Comparison of ENCODE assay signal across 9 cellular contexts in the genomic region with DNA sequence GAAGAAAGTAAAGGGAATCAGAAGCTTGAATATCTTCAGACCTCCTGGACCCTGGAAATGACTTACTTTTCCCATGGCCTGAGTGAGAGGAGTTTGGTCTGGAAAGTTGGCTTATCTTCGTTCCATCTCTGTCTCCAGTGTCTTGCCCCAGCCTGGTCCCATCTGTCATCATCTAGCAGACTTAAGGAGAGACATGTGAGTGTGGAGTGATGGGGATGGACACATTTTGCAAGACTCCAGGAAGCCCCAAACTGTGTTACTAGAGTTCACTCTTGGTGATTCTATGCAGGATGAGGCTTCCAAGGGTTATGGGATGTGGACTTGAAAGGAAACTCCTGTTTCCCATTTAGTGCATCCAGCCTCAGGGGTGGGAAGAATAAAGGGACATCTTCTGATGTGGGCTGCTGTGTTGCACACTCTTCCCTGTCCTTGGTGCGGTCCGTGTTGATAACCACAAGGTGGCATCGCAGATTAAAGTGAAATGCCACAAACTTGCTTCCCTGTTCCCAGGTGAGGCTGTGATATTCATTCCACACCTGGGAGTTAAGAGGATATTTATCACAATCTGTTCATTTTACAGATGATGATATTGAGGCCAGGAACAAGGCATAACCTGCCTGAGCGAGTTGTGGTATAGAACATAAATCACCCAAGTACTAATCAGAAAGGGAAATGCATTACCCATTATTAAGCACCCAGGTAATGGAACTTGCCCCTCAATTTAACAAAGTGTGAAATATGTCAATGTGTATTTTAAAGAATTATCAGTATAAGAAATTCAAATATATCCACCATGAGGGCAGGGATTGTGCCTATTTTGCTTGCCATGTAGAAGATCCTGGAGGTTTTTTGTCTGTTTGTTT.
A peak's percentile ranks its signal among the peaks of the same experiment; 100 is the strongest.
DNase-seq lines count a peak whose midpoint lies in the region; ATAC-seq and TF ChIP-seq lines count a peak whose summit lies in the region.
"Had no signal": no experiment of that assay in that cellular context is flagged by ENCODE, and none has a peak within 500 bp of the region (broad histone marks: within the 10 kb centered on the region; RNA-seq: fewer than 3 reads in every experiment).

No MANE protein-coding gene starts in this region.

- H3K27me3 ChIP-seq in vagina, result no peaks in the 10 kb centered on the region

- TF ChIP-seq POLR2A in vagina (IDR thresholded peaks at IDR 0.05), result no peak

- no peak overlapping the region for H3K4me3 Mint-ChIP-seq in natural killer cell treated with Interleukin-12 subunit alpha and Interleukin-12 subunit beta and Interleukin-15 and Interleukin-18, amount 100 ng/mL, for 72 hours

- no peak overlapping the region for H3K27ac ChIP-seq in vagina
- H3K27ac ChIP-seq: skin epidermis had no signal

- peaks cover 13% of the 10 kb centered on the region for H3K9me3 Mint-ChIP-seq in natural killer cell treated with Interleukin-12 subunit alpha and Interleukin-12 subunit beta and Interleukin-15 and Interleukin-18, amount 100 ng/mL, for 72 hours

- no peaks in the 10 kb centered on the region for H3K36me3 Mint-ChIP-seq in natural killer cell treated with Interleukin-12 subunit alpha and Interleukin-12 subunit beta and Interleukin-15 and Interleukin-18, amount 100 ng/mL, for 72 hours

- H3K4me1 ChIP-seq in mucosa of descending colon (ENCODE audit: low read depth), result no peaks in the 10 kb centered on the region
- no peaks in the 10 kb centered on the region for H3K4me1 ChIP-seq in vagina

- no peaks in the 10 kb centered on the region for H3K27me3 Mint-ChIP-seq in natural killer cell treated with Interleukin-12 subunit alpha and Interleukin-12 subunit beta and Interleukin-15 and Interleukin-18, amount 100 ng/mL, for 72 hours

- no peaks in the 10 kb centered on the region for H3K4me1 Mint-ChIP-seq in natural killer cell treated with Interleukin-12 subunit alpha and Interleukin-12 subunit beta and Interleukin-15 and Interleukin-18, amount 100 ng/mL, for 72 hours (ENCODE audit: low read depth in 2 of 2)

- ATAC-seq in mucosa of descending colon (peak; percentile 45), HG03175 (IDR thresholded peaks at IDR 0.05; ENCODE audit: unreplicated experiment) (no peak)
- no peak for ATAC-seq in natural killer cell treated with Interleukin-12 subunit alpha and Interleukin-12 subunit beta and Interleukin-15 and Interleukin-18, amount 100 ng/mL, for 72 hours

- DNase-seq in GM13977 (ENCODE audit: low spot score) (no peak), NCI-H2171 treated with DMSO at 0.1 percent for 48 hours (lab: John Stamatoyannopoulos, UW) (peak; percentile 56), choroid plexus epithelial cell (ENCODE audit: low read depth) (peak; percentile 81), mucosa of descending colon (peak in 1 of 3 donors; percentile 35), NOMO-1 treated with dmso at 0.1 percent for 144 hours (lab: John Stamatoyannopoulos, UW; ENCODE audit: unreplicated experiment) (no peak), vagina (ENCODE audit: extremely low spot score in 2 of 2) (no peak)
- DNase-seq in natural killer cell treated with Interleukin-12 subunit alpha and Interleukin-12 subunit beta and Interleukin-15 and Interleukin-18, amount 100 ng/mL, for 72 hours (ENCODE audit: low spot score), result no peak

- H3K4me3 ChIP-seq in choroid plexus epithelial cell (ENCODE audit: low read depth, low read length) (no peak overlapping the region), mucosa of descending colon (no peak overlapping the region), vagina (no peak overlapping the region)
- H3K4me3 ChIP-seq: skin epidermis had no signal

- intact Hi-C loops in mucosa of descending colon (cut with DNase I, micrococcal nuclease), result no loop called here
- intact Hi-C loops in vagina (cut with DNase I), result no loop called here

- in situ Hi-C loops in GM13977 (cut with MboI; ENCODE audit: low pct_unique_long_range_greater_than_20kb, low sequenced_read_pairs, unreplicated experiment), result no loop called here

- H3K36me3 ChIP-seq in mucosa of descending colon (ENCODE audit: low read depth) (no peaks in the 10 kb centered on the region), vagina (no peaks in the 10 kb centered on the region)

- H3K27ac Mint-ChIP-seq in natural killer cell treated with Interleukin-12 subunit alpha and Interleukin-12 subunit beta and Interleukin-15 and Interleukin-18, amount 100 ng/mL, for 72 hours, result no peak overlapping the region

- no peaks in the 10 kb centered on the region for H3K9me3 ChIP-seq in mucosa of descending colon
- no peaks in the 10 kb centered on the region for H3K9me3 ChIP-seq in vagina

- peak; percentile 39 for TF ChIP-seq CTCF in GM13977 (IDR thresholded peaks at IDR 0.05; ENCODE audit: extremely low read depth, insufficient read depth, missing control alignments)
- TF ChIP-seq CTCF in choroid plexus epithelial cell (conservative IDR thresholded peaks at IDR 0.05; ENCODE audit: low read depth, low read length), result peak; percentile 84
- TF ChIP-seq CTCF in mucosa of descending colon (IDR thresholded peaks at IDR 0.05), result no peak
- TF ChIP-seq CTCF in vagina (IDR thresholded peaks at IDR 0.05), result peak in 1 of 3 experiments; percentile 46

Comparison
In these comparisons a context has a peak if more than half of its experiments do, and no peak if none do; other contexts are left out.
1. DNase-seq: peak in NCI-H2171 treated with DMSO at 0.1 percent for 48 hours (single experiment) and choroid plexus epithelial cell (single experiment); none in GM13977 (single experiment), NOMO-1 treated with dmso at 0.1 percent for 144 hours (single experiment), vagina (0 of 2) and natural killer cell treated with Interleukin-12 subunit alpha and Interleukin-12 subunit beta and Interleukin-15 and Interleukin-18, amount 100 ng/mL, for 72 hours (single experiment).